ENCODE assay signal across 14 cellular contexts in genomic region chr4:36320130-36320902, GRCh38. TPM values are rescaled to one million over a fixed set of nuclear protein-coding genes. Genes with fewer than 3 reads are reported as not detected.
A peak's percentile ranks its signal among the peaks of the same experiment; 100 is the strongest.
DNase-seq lines count a peak whose midpoint lies in the region; ATAC-seq lines count a peak whose summit lies in the region.
"Had no signal": no experiment of that assay in that cellular context is flagged by ENCODE, and none has a peak within 500 bp of the region (broad histone marks: within the 10 kb centered on the region; RNA-seq: fewer than 3 reads in every experiment).

No MANE protein-coding gene starts in this region.

- no peak overlapping the region for H3K4me3 Mint-ChIP-seq in central memory CD8-positive, alpha-beta T cell
- H3K4me3 Mint-ChIP-seq: T-cell had no signal

- H3K36me3 ChIP-seq in Karpas-422 (ENCODE audit: insufficient read depth, low read length): no peaks in the 10 kb centered on the region

- H3K27ac Mint-ChIP-seq in central memory CD8-positive, alpha-beta T cell (ENCODE audit: low read depth): peak overlapping the region; percentile 68
- H3K27ac Mint-ChIP-seq: T-cell had no signal

- H2AFZ ChIP-seq in Karpas-422 (ENCODE audit: low read length): no peak overlapping the region

- H3K27me3 ChIP-seq in Karpas-422 (ENCODE audit: low read length): no peaks in the 10 kb centered on the region

- H3K4me3 ChIP-seq in Karpas-422 (ENCODE audit: low read length): no peak overlapping the region
- H3K4me3 ChIP-seq: lung had no signal

- DNase-seq in central memory CD8-positive, alpha-beta T cell (ENCODE audit: low spot score in 2 of 2): no peak
- DNase-seq in activated gamma-delta T cell treated with Interleukin-2 at 50 U/mL for 16 hours (no peak), NCI-H1436 (lab: John Stamatoyannopoulos, UW) (no peak), DMS79 treated with DMSO at 0.1 percent for 48 hours (lab: John Stamatoyannopoulos, UW) (no peak), Karpas-422 (no peak)
- DNase-seq: activated T-cell treated with anti-CD3 and anti-CD28 coated beads for 4 hours, KG1, NCI-H69, retina, T-cell had no signal

- ATAC-seq in GM18520 (IDR thresholded peaks at IDR 0.05; ENCODE audit: unreplicated experiment): peak; percentile 29
- ATAC-seq in GM21360 (IDR thresholded peaks at IDR 0.05; ENCODE audit: unreplicated experiment): peak; percentile 36
- peak; percentile 37 for ATAC-seq in HG03159 (IDR thresholded peaks at IDR 0.05; ENCODE audit: unreplicated experiment)
- no peak for ATAC-seq in central memory CD8-positive, alpha-beta T cell (replicated peaks; ENCODE audit: extremely low read depth, poor library complexity, severe bottlenecking)
- ATAC-seq: T-cell had no signal

- no peaks in the 10 kb centered on the region for H4K20me1 ChIP-seq in Karpas-422 (ENCODE audit: insufficient read depth, low read depth, low read length)

- H3K4me1 Mint-ChIP-seq in central memory CD8-positive, alpha-beta T cell: peaks cover 63% of the 10 kb centered on the region

- H3K27me3 Mint-ChIP-seq in central memory CD8-positive, alpha-beta T cell: no peaks in the 10 kb centered on the region
- H3K27me3 Mint-ChIP-seq: T-cell had no signal

- H3K36me3 Mint-ChIP-seq in central memory CD8-positive, alpha-beta T cell (ENCODE audit: insufficient read depth): peaks cover 17% of the 10 kb centered on the region
- H3K36me3 Mint-ChIP-seq: T-cell had no signal

- no peaks in the 10 kb centered on the region for H3K79me2 ChIP-seq in Karpas-422 (ENCODE audit: low read length)

- H3K9ac ChIP-seq in Karpas-422 (ENCODE audit: low read length): no peak overlapping the region

- no peaks in the 10 kb centered on the region for H3K9me2 ChIP-seq in Karpas-422 (replicated peaks; ENCODE audit: insufficient read depth, low read length)

- H3K9me3 Mint-ChIP-seq in central memory CD8-positive, alpha-beta T cell: no peaks in the 10 kb centered on the region
- H3K9me3 Mint-ChIP-seq: T-cell had no signal

- H3K4me2 ChIP-seq in Karpas-422 (ENCODE audit: low read depth, low read length, poor library complexity, severe bottlenecking): no peak overlapping the region

- H3K9me3 ChIP-seq in Karpas-422 (ENCODE audit: low read length): peaks cover 6% of the 10 kb centered on the region; the same call in 1 of the 2 replicates

- no peaks in the 10 kb centered on the region for H3K4me1 ChIP-seq in Karpas-422 (ENCODE audit: low read length)

- no peak overlapping the region for H3K27ac ChIP-seq in Karpas-422 (ENCODE audit: low read length)

RNA-seq across cellular contexts. Expression of gene DTHD1, which starts 38.9 kb away (rescaled TPM):
- total RNA-seq in Karpas-422 (2014; rRNA removed; shearing (Covaris generic); ENCODE audit: low replicate concordance): not detected in 2 replicates
